18 cellular contexts compared by ENCODE assay signal in the genomic region with DNA sequence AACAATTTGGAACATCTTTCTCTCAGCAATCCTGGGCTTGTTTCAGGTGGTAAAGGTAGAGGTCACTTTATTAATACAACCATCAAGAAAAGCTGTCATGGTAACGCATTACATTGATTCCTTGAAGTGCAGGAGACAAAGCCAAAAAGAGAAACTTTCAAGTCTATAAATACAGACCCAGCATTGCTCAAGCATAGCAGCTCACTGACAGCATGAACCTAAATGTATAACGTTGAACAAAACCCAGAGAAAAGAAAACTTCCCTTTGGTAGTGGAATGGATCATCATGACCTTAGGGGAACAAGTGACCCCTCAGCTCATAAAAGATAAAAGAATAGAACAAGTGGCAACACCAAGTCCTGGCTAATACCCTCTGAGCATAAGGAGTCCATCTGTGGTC.
"Had no signal": no experiment of that assay in that cellular context is flagged by ENCODE, and none has a peak within 500 bp of the region (broad histone marks: within the 10 kb centered on the region; RNA-seq: fewer than 3 reads in every experiment).

No MANE protein-coding gene starts in this region.

- H3K27me3 ChIP-seq: gastroesophageal sphincter, right lobe of liver, transverse colon, vagina had no signal

- FAIRE-seq: colon, endometrium had no signal

- DNase-seq: activated CD4-positive, alpha-beta T cell treated with anti-CD3 and anti-CD28 coated beads for 4 hours; activated CD8-positive, alpha-beta memory T cell treated with anti-CD3 and anti-CD28 coated beads, Interleukin-2, amount 50 U/mL, for 4 hours; activated CD8-positive, alpha-beta T cell treated with anti-CD3 and anti-CD28 coated beads, Interleukin-2, amount 10 ng/mL, durations not matched to agents 7 days and 5 days; activated effector memory CD4-positive, alpha-beta T cell treated with anti-CD3 and anti-CD28 coated beads, Interleukin-2, amount 50 U/mL, for 16 hours; activated T-cell treated with anti-CD3 and anti-CD28 coated beads, Interleukin-2, amount 50 U/mL, for 48 hours; adrenal gland; heart right ventricle; left colon; lower lobe of right lung; right lobe of liver; stimulated activated naive CD8-positive, alpha-beta T cell treated with anti-CD3 and anti-CD28 coated beads, Interleukin-15, Interleukin-2, amounts not matched to agents 100 U/mL and 50 U/mL, for 24 hours; transverse colon had no signal

- ATAC-seq: activated CD8-positive, alpha-beta T cell treated with anti-CD3 and anti-CD28 coated beads, Interleukin-2, amount 10 ng/mL, durations not matched to agents 7 days and 5 days; gastroesophageal sphincter; heart right ventricle; left colon; lower lobe of right lung; stimulated activated naive CD8-positive, alpha-beta T cell treated with anti-CD3 and anti-CD28 coated beads, Interleukin-15, Interleukin-2, amounts not matched to agents 100 U/mL and 50 U/mL, for 24 hours; WTC11 had no signal

- H3K4me1 ChIP-seq: adrenal gland, gastroesophageal sphincter, heart right ventricle, lower lobe of right lung, right lobe of liver, transverse colon, vagina had no signal

- H3K27ac ChIP-seq: adrenal gland, gastroesophageal sphincter, heart right ventricle, lower lobe of right lung, right lobe of liver, transverse colon, vagina had no signal

- H3K4me3 ChIP-seq: adrenal gland, gastroesophageal sphincter, heart right ventricle, lower lobe of right lung, right lobe of liver, smooth muscle cell, transverse colon, vagina had no signal

- H3K4me2 ChIP-seq: smooth muscle cell had no signal

- H3K9me3 ChIP-seq: adrenal gland, gastroesophageal sphincter, heart right ventricle, lower lobe of right lung, right lobe of liver, transverse colon, vagina had no signal

- H3K36me3 ChIP-seq: adrenal gland, gastroesophageal sphincter, heart right ventricle, lower lobe of right lung, right lobe of liver, transverse colon, vagina had no signal
